21 cellular contexts compared by ENCODE assay signal in genomic region chr11:90845799-90846198, GRCh38.
"Had no signal": no experiment of that assay in that cellular context is flagged by ENCODE, and none has a peak within 500 bp of the region (broad histone marks: within the 10 kb centered on the region; RNA-seq: fewer than 3 reads in every experiment).

No MANE protein-coding gene starts in this region.

- ATAC-seq: stimulated activated effector memory CD8-positive, alpha-beta T cell treated with anti-CD3 and anti-CD28 coated beads, Interleukin-12 subunit alpha, Interleukin-12 subunit beta, amount 100 ng/mL, for 72 hours; stimulated activated memory B cell treated with anti-CD40 and anti-IgM and Interleukin-4, amounts not matched to agents 10 μg/mL and 1 μg/mL and 100 μg/mL, for 72 hours; stimulated activated naive B cell treated with anti-CD40 and anti-IgM and Interleukin-4, amounts not matched to agents 10 μg/mL and 1 μg/mL and 100 μg/mL, for 72 hours; stimulated activated naive CD8-positive, alpha-beta T cell treated with anti-CD3 and anti-CD28 coated beads, Interleukin-15, amount 100 ng/mL, for 72 hours; stimulated activated naive CD8-positive, alpha-beta T cell treated with anti-CD3 and anti-CD28 coated beads, Interleukin-15, Interleukin-2, amounts not matched to agents 100 U/mL and 50 U/mL, for 24 hours; upper lobe of right lung had no signal

- DNase-seq: stimulated activated CD4-positive, alpha-beta T cell treated with anti-CD3 and anti-CD28 coated beads, Interleukin-2, amount 100 ng/mL, for 48 hours; stimulated activated CD4-positive, alpha-beta T cell treated with anti-CD3 and anti-CD28 coated beads, Interleukin-4, amount 100 ng/mL, for 1 hour; stimulated activated CD4-positive, alpha-beta T cell treated with anti-CD3 and anti-CD28 coated beads, Interleukin-4, amount 100 ng/mL, for 24 hours; stimulated activated CD4-positive, alpha-beta T cell treated with anti-CD3 and anti-CD28 coated beads, Interleukin-4, amount 100 ng/mL, for 4 hours; stimulated activated CD8-positive, alpha-beta memory T cell treated with anti-CD3 and anti-CD28 coated beads, Interleukin-4, amount 100 ng/mL, for 48 hours; stimulated activated naive B cell treated with anti-CD40 and anti-IgM and Interleukin-4, amounts not matched to agents 10 μg/mL and 1 μg/mL and 100 μg/mL, for 72 hours; stimulated activated naive CD4-positive, alpha-beta T cell; stimulated activated naive CD4-positive, alpha-beta T cell treated with Interleukin-2 at 50 U/mL for 16 hours; stimulated activated naive CD8-positive, alpha-beta T cell treated with anti-CD3 and anti-CD28 coated beads, Interleukin-15, amount 100 ng/mL, for 72 hours; stimulated activated naive CD8-positive, alpha-beta T cell treated with anti-CD3 and anti-CD28 coated beads, Interleukin-15, Interleukin-2, amounts not matched to agents 100 U/mL and 50 U/mL, for 24 hours; stomach; substantia nigra; testis; thyroid gland; tibial artery; transverse colon; upper lobe of left lung; upper lobe of right lung; uterus had no signal
